ENCODE assay signal across 30 cellular contexts in the genomic region with DNA sequence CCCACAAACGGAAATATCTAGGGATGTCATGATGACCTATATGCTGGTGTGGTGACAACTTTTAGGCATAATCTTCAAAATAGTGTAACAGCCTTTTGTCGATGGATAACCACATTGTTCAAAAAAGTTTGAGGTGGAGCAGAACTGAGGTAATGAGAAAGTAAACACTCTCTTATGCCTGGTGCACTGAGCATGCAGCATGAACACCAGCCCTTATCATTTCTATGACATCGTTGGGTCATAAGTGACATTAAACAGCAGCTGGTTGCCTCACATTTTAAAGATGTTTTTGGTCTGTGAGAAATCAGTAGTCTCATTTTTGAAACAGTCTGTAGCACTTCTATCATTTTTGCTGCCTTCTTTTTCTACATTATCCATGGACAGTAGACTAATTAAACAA. TPM values are rescaled to one million over a fixed set of nuclear protein-coding genes. Genes with fewer than 3 reads are reported as not detected.
DNase-seq lines count a peak whose midpoint lies in the region; ATAC-seq, FAIRE-seq and TF ChIP-seq lines count a peak whose summit lies in the region.
"Had no signal": no experiment of that assay in that cellular context is flagged by ENCODE, and none has a peak within 500 bp of the region (broad histone marks: within the 10 kb centered on the region; RNA-seq: fewer than 3 reads in every experiment).

No MANE protein-coding gene starts in this region.

- no peak overlapping the region for H3K9ac ChIP-seq in IMR-90 (ENCODE audit: low read depth, low read length)

- H3K14ac ChIP-seq in IMR-90 (replicated peaks; ENCODE audit: low read depth, low read length) = no peak overlapping the region

- H3K4me2 ChIP-seq in IMR-90 (ENCODE audit: low read depth, low read length) = no peak overlapping the region

- no peak overlapping the region for H2BK20ac ChIP-seq in IMR-90 (ENCODE audit: low read depth, low read length)

- H4K20me1 ChIP-seq in IMR-90 (ENCODE audit: insufficient read depth, low read length) = no peaks in the 10 kb centered on the region

- FAIRE-seq in GM12892 (lab: Jason Lieb, UNC) = no peak

- TF ChIP-seq POLR2A in IMR-90 (IDR thresholded peaks at IDR 0.05; ENCODE audit: low read depth, low read length) (no peak), suprapubic skin (IDR thresholded peaks at IDR 0.05) (no peak), GM12892 (IDR thresholded peaks at IDR 0.05; ENCODE audit: low read depth, low read length) (no peak)

- ATAC-seq in IMR-90 (ENCODE audit: low read depth) (no peak), lower lobe of right lung (no peak)
- ATAC-seq: gastrocnemius medialis; natural killer cell treated with Interleukin-12 subunit alpha and Interleukin-12 subunit beta and Interleukin-15 and Interleukin-18, amount 100 ng/mL, for 72 hours; T-cell had no signal

- in situ Hi-C loops in IMR-90 (cut with MboI; ENCODE audit: low sequenced_read_pairs) (no loop called here), brain microvascular endothelial cell (cut with HindIII; ENCODE audit: low pct_ligation_motif_present, low sequenced_read_pairs) (no loop called here)

- H3K4me3 ChIP-seq in IMR-90 (ENCODE audit: insufficient read depth, low read depth, low read length) (no peak overlapping the region), brain microvascular endothelial cell (ENCODE audit: low read depth, low read length) (no peak overlapping the region), suprapubic skin (peak overlapping the region; percentile 36), lower lobe of right lung (no peak overlapping the region)
- H3K4me3 ChIP-seq: adrenal gland, gastrocnemius medialis, left ventricle myocardium inferior, upper lobe of left lung had no signal

- no TSS peak for BruUV-seq in IMR-90 (replicated peaks; lab: Mats Ljungman, UMichigan)

- H4K91ac ChIP-seq in IMR-90 (ENCODE audit: insufficient read depth, low read depth, low read length) = no peak overlapping the region

- H3K27me3 ChIP-seq in IMR-90 (ENCODE audit: control insufficient read depth, insufficient read depth, low read length) = no peaks in the 10 kb centered on the region
- H3K27me3 ChIP-seq in brain microvascular endothelial cell (replicated peaks) = no peaks in the 10 kb centered on the region
- peaks cover 4% of the 10 kb centered on the region for H3K27me3 ChIP-seq in suprapubic skin
- no peaks in the 10 kb centered on the region for H3K27me3 ChIP-seq in lower lobe of right lung (ENCODE audit: low read depth)
- H3K27me3 ChIP-seq: adrenal gland, esophagus squamous epithelium, gastrocnemius medialis, upper lobe of left lung had no signal

- no peak overlapping the region for H2BK15ac ChIP-seq in IMR-90 (ENCODE audit: low read depth, low read length)

- no peak overlapping the region for H2AFZ ChIP-seq in IMR-90 (replicated peaks; ENCODE audit: low read length, poor library complexity)

- no peak overlapping the region for H3K27ac ChIP-seq in IMR-90 (ENCODE audit: insufficient read depth, low read length)
- no peak overlapping the region for H3K27ac ChIP-seq in brain microvascular endothelial cell
- H3K27ac ChIP-seq in suprapubic skin = no peak overlapping the region
- no peak overlapping the region for H3K27ac ChIP-seq in lower lobe of right lung
- H3K27ac ChIP-seq: adrenal gland, esophagus squamous epithelium, gastrocnemius medialis, left ventricle myocardium inferior had no signal

- no peak overlapping the region for H2AK9ac ChIP-seq in IMR-90 (replicated peaks; ENCODE audit: low read depth, low read length, poor library complexity)

- H2BK120ac ChIP-seq in IMR-90 (ENCODE audit: low read depth, low read length) = no peak overlapping the region

- no peak for TF ChIP-seq CTCF in IMR-90 (conservative IDR thresholded peaks at IDR 0.05; ENCODE audit: low read depth, low read length)
- no peak for TF ChIP-seq CTCF in brain microvascular endothelial cell (IDR thresholded peaks at IDR 0.05; ENCODE audit: low read depth, low read length, missing control alignments)
- TF ChIP-seq CTCF in suprapubic skin (IDR thresholded peaks at IDR 0.05) = no peak
- no peak for TF ChIP-seq CTCF in lower lobe of right lung (IDR thresholded peaks at IDR 0.05)

- H3K4me1 ChIP-seq in IMR-90 (ENCODE audit: control insufficient read depth, insufficient read depth, low read length) (peaks cover 2% of the 10 kb centered on the region; the same call in 1 of the 2 replicates), suprapubic skin (peaks cover 17% of the 10 kb centered on the region), lower lobe of right lung (no peaks in the 10 kb centered on the region)
- H3K4me1 ChIP-seq: adrenal gland, left ventricle myocardium inferior, upper lobe of left lung had no signal

- no peak overlapping the region for H3K4ac ChIP-seq in IMR-90 (ENCODE audit: low read depth, low read length)

- H4K5ac ChIP-seq in IMR-90 (ENCODE audit: low read depth, low read length) = no peak overlapping the region

- dilution Hi-C loops in IMR-90 (cut with HindIII; ENCODE audit: low sequenced_read_pairs, unreplicated experiment) = no loop called here

- intact Hi-C loops in IMR-90 (cut with micrococcal nuclease) = no loop called here
- intact Hi-C loops in lower lobe of right lung (cut with DNase I) = no loop called here

- TF ChIP-seq EP300 in suprapubic skin (IDR thresholded peaks at IDR 0.05) = no peak

- H3K23ac ChIP-seq in IMR-90 (ENCODE audit: low read depth, low read length) = no peak overlapping the region

- peak; percentile 67 for DNase-seq in IMR-90
- peak; percentile 50 for DNase-seq in brain microvascular endothelial cell
- DNase-seq in kidney tubule cell (ENCODE audit: low spot score) = peak; percentile 39
- no peak for DNase-seq in suprapubic skin (ENCODE audit: low spot score in 2 of 2)
- DNase-seq in HuH-7 (ENCODE audit: low spot score) = no peak
- no peak for DNase-seq in lower lobe of right lung
- DNase-seq in GM12892 (ENCODE audit: insufficient read length) = no peak
- DNase-seq: activated CD4-positive, alpha-beta T cell treated with anti-CD3 and anti-CD28 coated beads, Interleukin-2, amount 50 U/mL, for 4 hours; activated naive CD4-positive, alpha-beta T cell treated with anti-CD3 and anti-CD28 coated beads for 36 hours; adrenal gland; endodermal cell; esophagus squamous epithelium; gastrocnemius medialis; hypothalamus; Karpas-422; left ventricle myocardium inferior; NCI-H146; NCI-H446 treated with DMSO at 0.1 percent for 48 hours; NCI-H82; retina; RPMI8226; stimulated activated CD4-positive, alpha-beta T cell treated with anti-CD3 and anti-CD28 coated beads, Interleukin-4, amount 100 ng/mL, for 1 hour; T-cell had no signal

- H3K36me3 ChIP-seq in IMR-90 (ENCODE audit: control insufficient read depth, insufficient read depth, low read length) = no peaks in the 10 kb centered on the region
- no peaks in the 10 kb centered on the region for H3K36me3 ChIP-seq in brain microvascular endothelial cell (replicated peaks)
- no peaks in the 10 kb centered on the region for H3K36me3 ChIP-seq in suprapubic skin
- H3K36me3 ChIP-seq in lower lobe of right lung = no peaks in the 10 kb centered on the region
- H3K36me3 ChIP-seq: adrenal gland, esophagus squamous epithelium, gastrocnemius medialis, left ventricle myocardium inferior, upper lobe of left lung had no signal

- no peak overlapping the region for H2AK5ac ChIP-seq in IMR-90 (ENCODE audit: low read depth, low read length)

- H3K56ac ChIP-seq in IMR-90 (ENCODE audit: extremely low read depth, insufficient read depth, low read length) = no peak overlapping the region

- CTCF ChIA-PET in IMR-90 (lab: Yijun Ruan, JAX) = no interaction called here

- H2BK5ac ChIP-seq in IMR-90 (ENCODE audit: low read depth, low read length, poor library complexity, severe bottlenecking) = no peak overlapping the region

- H3K79me1 ChIP-seq in IMR-90 (ENCODE audit: low read depth in 1 of 2, low read length in 2 of 2) = no peaks in the 10 kb centered on the region

- H3K9me3 ChIP-seq in IMR-90 (ENCODE audit: control insufficient read depth, insufficient read depth, low read length) (no peaks in the 10 kb centered on the region), suprapubic skin (no peaks in the 10 kb centered on the region), lower lobe of right lung (no peaks in the 10 kb centered on the region)
- H3K9me3 ChIP-seq: adrenal gland, esophagus squamous epithelium, gastrocnemius medialis, left ventricle myocardium inferior, upper lobe of left lung had no signal

- no peak overlapping the region for H3K18ac ChIP-seq in IMR-90 (ENCODE audit: low read depth, low read length)

- no peak for TF ChIP-seq RAD21 in IMR-90 (IDR thresholded peaks at IDR 0.05; ENCODE audit: low read length)

- no CpG with 5 or more reads among the region's 3 CpGs for WGBS in IMR-90 (ENCODE audit: extremely low coverage in 2 of 2, insufficient read length in 1 of 2), 2 experiments
- WGBS in suprapubic skin = 72% methylated on average over 3 of the region's 3 CpGs

- H3K9me1 ChIP-seq in IMR-90 (ENCODE audit: insufficient read depth, low read length) = no peaks in the 10 kb centered on the region

- no peak overlapping the region for H4K8ac ChIP-seq in IMR-90 (ENCODE audit: low read depth in 2 of 2, low read length in 2 of 2)

- POLR2A ChIA-PET in IMR-90 (lab: Charles Lee; ENCODE audit: unreplicated experiment) = no interaction called here

RNA-seq across cellular contexts. Expression of a gene that starts 1.8 kb away (rescaled TPM):
- 0.28 and 0.36 TPM in 2 replicates for total RNA-seq in IMR-90 (2012; rRNA removed)
- 0.32 and 0.39 TPM in 2 replicates for polyA plus RNA-seq in IMR-90 (2012; rRNA removed)
- polyA plus RNA-seq in IMR-90 (2012; cell fraction: cytosol; rRNA removed) = 0.11 and 0.41 TPM in 2 replicates
- polyA plus RNA-seq in IMR-90 (2012; cell fraction: nucleus; rRNA removed; ENCODE audit: low replicate concordance) = 0.09 and 0.17 TPM in 2 replicates
- total RNA-seq in suprapubic skin = 100 to 1,000 TPM in 3 of 4 donors, 10 to 100 TPM in 1; 84.6 to 310 (median 217) TPM
- total RNA-seq in lower lobe of right lung = 1.9 TPM
- not detected for polyA plus RNA-seq in GM12892 (2012; ENCODE audit: missing spikeins)
- total RNA-seq: activated naive CD4-positive, alpha-beta T cell treated with anti-CD3 and anti-CD28 coated beads for 36 hours; adrenal gland; endodermal cell; H4; natural killer cell treated with Interleukin-12 subunit alpha and Interleukin-12 subunit beta and Interleukin-15 and Interleukin-18, amount 100 ng/mL, for 72 hours; osteocyte; SK-MEL-5; subcutaneous adipose tissue; T-cell had no signal

RNA-seq across cellular contexts. Expression of a gene that starts 31.1 kb away (rescaled TPM):
- not detected in 2 replicates for total RNA-seq in IMR-90 (2012; rRNA removed)
- 0.15 TPM in 1 of 2 replicates, not detected in the other for polyA plus RNA-seq in IMR-90 (2012; rRNA removed)
- 0.08 and 0.16 TPM in 2 replicates for polyA plus RNA-seq in IMR-90 (2012; cell fraction: cytosol; rRNA removed)
- polyA plus RNA-seq in IMR-90 (2012; cell fraction: nucleus; rRNA removed; ENCODE audit: low replicate concordance) = 0.09 TPM in 1 of 2 replicates, not detected in the other
- 10 to 100 TPM in 1 of 4 donors, 1 to 10 TPM in 1, not detected in 2; 2.5 to 13.3 TPM for total RNA-seq in suprapubic skin
- total RNA-seq in lower lobe of right lung = 0.59 TPM
- polyA plus RNA-seq in GM12892 (2012; ENCODE audit: missing spikeins) = not detected
- total RNA-seq: activated naive CD4-positive, alpha-beta T cell treated with anti-CD3 and anti-CD28 coated beads for 36 hours; adrenal gland; endodermal cell; esophagus squamous epithelium; gastrocnemius medialis; H4; left ventricle myocardium inferior; natural killer cell treated with Interleukin-12 subunit alpha and Interleukin-12 subunit beta and Interleukin-15 and Interleukin-18, amount 100 ng/mL, for 72 hours; osteocyte; SK-MEL-5; subcutaneous adipose tissue; T-cell; upper lobe of left lung had no signal
- polyA plus RNA-seq: CD14-positive monocyte had no signal

RNA-seq across cellular contexts. Expression of a gene that starts 48.5 kb away (rescaled TPM):
- not detected in 2 replicates for total RNA-seq in IMR-90 (2012; rRNA removed)
- polyA plus RNA-seq in IMR-90 (2012; rRNA removed) = not detected in 2 replicates
- not detected in 2 replicates for polyA plus RNA-seq in IMR-90 (2012; cell fraction: cytosol; rRNA removed)
- not detected in 2 replicates for polyA plus RNA-seq in IMR-90 (2012; cell fraction: nucleus; rRNA removed; ENCODE audit: low replicate concordance)
- 10 to 100 TPM in 1 of 4 donors, 1 to 10 TPM in 1, under 1 TPM in 1, not detected in 1; 0.98 to 12.5 (median 3.9) TPM for total RNA-seq in suprapubic skin
- total RNA-seq in lower lobe of right lung = 0.27 TPM
- not detected for polyA plus RNA-seq in GM12892 (2012; ENCODE audit: missing spikeins)
- total RNA-seq: activated naive CD4-positive, alpha-beta T cell treated with anti-CD3 and anti-CD28 coated beads for 36 hours; adrenal gland; endodermal cell; gastrocnemius medialis; H4; left ventricle myocardium inferior; natural killer cell treated with Interleukin-12 subunit alpha and Interleukin-12 subunit beta and Interleukin-15 and Interleukin-18, amount 100 ng/mL, for 72 hours; osteocyte; SK-MEL-5; subcutaneous adipose tissue; T-cell had no signal
- polyA plus RNA-seq: adrenal gland, CD14-positive monocyte had no signal

RNA-seq across cellular contexts. Expression of a gene that starts 50.6 kb away (rescaled TPM):
- total RNA-seq in IMR-90 (2012; rRNA removed) = not detected in 2 replicates
- polyA plus RNA-seq in IMR-90 (2012; rRNA removed) = not detected in 2 replicates
- polyA plus RNA-seq in IMR-90 (2012; cell fraction: cytosol; rRNA removed) = not detected in 2 replicates
- not detected in 2 replicates for polyA plus RNA-seq in IMR-90 (2012; cell fraction: nucleus; rRNA removed; ENCODE audit: low replicate concordance)
- total RNA-seq in suprapubic skin = under 1 TPM in 1 of 4 donors, not detected in 3; 0.60 TPM
- total RNA-seq in lower lobe of right lung = not detected
- not detected for polyA plus RNA-seq in GM12892 (2012; ENCODE audit: missing spikeins)
- total RNA-seq: activated naive CD4-positive, alpha-beta T cell treated with anti-CD3 and anti-CD28 coated beads for 36 hours; endodermal cell; esophagus squamous epithelium; H4; left ventricle myocardium inferior; natural killer cell treated with Interleukin-12 subunit alpha and Interleukin-12 subunit beta and Interleukin-15 and Interleukin-18, amount 100 ng/mL, for 72 hours; osteocyte; SK-MEL-5; subcutaneous adipose tissue had no signal
- polyA plus RNA-seq: CD14-positive monocyte had no signal

RNA-seq across cellular contexts. Expression of a gene that starts 58.3 kb away (rescaled TPM):
- total RNA-seq in IMR-90 (2012; rRNA removed) (not detected in 2 replicates), suprapubic skin (10 to 100 TPM in 1 of 4 donors, 1 to 10 TPM in 1, not detected in 2; 2.8 to 22.9 TPM), lower lobe of right lung (not detected)
- not detected in 2 replicates for polyA plus RNA-seq in IMR-90 (2012; rRNA removed)
- not detected in 2 replicates for polyA plus RNA-seq in IMR-90 (2012; cell fraction: cytosol; rRNA removed)
- polyA plus RNA-seq in IMR-90 (2012; cell fraction: nucleus; rRNA removed; ENCODE audit: low replicate concordance) = not detected in 2 replicates
- not detected for polyA plus RNA-seq in GM12892 (2012; ENCODE audit: missing spikeins)
- total RNA-seq: activated naive CD4-positive, alpha-beta T cell treated with anti-CD3 and anti-CD28 coated beads for 36 hours; adrenal gland; endodermal cell; esophagus squamous epithelium; gastrocnemius medialis; H4; left ventricle myocardium inferior; natural killer cell treated with Interleukin-12 subunit alpha and Interleukin-12 subunit beta and Interleukin-15 and Interleukin-18, amount 100 ng/mL, for 72 hours; osteocyte; SK-MEL-5; subcutaneous adipose tissue; T-cell; upper lobe of left lung had no signal
- polyA plus RNA-seq: adrenal gland, CD14-positive monocyte had no signal

Comparison
In these comparisons a context has a peak if more than half of its experiments do, and no peak if none do; other contexts are left out.
1. DNase-seq: peak in IMR-90 (single experiment), brain microvascular endothelial cell (single experiment) and kidney tubule cell (single experiment); none in suprapubic skin (0 of 2), HuH-7 (single experiment), lower lobe of right lung (single experiment) and GM12892 (single experiment).
2. RNA of a gene that starts 1.8 kb away (total RNA-seq): 84.6 to 310 TPM in suprapubic skin; 1.9 TPM in lower lobe of right lung (single experiment) and 0.28 to 0.36 TPM in IMR-90; every median in the first group is over 10 times any median in the second.